8 cellular contexts compared by ENCODE assay signal in the genomic region with DNA sequence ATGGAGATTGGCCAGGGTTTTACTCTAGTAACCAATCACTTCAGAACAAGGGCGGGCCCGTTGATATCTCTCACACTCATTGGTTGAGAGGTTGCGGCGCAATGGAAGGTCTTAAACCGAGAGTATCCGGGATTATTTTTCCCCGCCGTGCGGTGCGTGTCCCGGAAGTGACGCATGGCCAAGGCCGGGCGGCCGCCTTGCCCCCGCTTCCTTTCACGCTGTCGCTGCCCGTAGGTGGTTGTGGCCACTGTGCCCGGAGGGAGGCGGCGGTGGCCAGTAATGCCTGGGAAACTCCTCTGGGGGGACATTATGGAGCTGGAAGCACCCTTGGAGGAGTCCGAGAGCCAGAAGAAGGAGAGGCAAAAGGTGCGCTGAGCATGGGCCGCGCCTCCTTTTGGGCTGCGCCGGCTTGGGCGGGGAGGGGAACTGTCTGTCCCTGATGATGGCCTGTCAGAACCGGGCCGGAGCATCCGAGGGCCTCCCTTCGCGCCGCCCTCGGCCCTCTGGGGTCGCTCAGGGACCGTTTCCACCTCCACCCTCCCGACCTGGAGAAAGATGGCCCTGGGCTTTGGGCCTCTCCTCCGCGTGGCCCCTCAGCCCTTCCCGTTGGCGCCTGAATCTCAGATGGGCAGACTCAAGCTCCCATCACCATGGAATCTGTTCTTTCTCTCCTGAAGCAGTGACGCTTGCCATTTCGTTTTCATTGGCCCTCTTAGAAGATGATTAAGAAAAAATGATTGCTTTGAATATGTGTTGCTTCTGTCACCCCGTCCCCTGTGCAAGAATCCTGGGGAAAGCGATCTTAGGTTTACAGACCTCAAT. TPM values are rescaled to one million over a fixed set of nuclear protein-coding genes. Genes with fewer than 3 reads are reported as not detected.
DNase-seq lines count a peak whose midpoint lies in the region; ATAC-seq and TF ChIP-seq lines count a peak whose summit lies in the region.

A gene with protein sequence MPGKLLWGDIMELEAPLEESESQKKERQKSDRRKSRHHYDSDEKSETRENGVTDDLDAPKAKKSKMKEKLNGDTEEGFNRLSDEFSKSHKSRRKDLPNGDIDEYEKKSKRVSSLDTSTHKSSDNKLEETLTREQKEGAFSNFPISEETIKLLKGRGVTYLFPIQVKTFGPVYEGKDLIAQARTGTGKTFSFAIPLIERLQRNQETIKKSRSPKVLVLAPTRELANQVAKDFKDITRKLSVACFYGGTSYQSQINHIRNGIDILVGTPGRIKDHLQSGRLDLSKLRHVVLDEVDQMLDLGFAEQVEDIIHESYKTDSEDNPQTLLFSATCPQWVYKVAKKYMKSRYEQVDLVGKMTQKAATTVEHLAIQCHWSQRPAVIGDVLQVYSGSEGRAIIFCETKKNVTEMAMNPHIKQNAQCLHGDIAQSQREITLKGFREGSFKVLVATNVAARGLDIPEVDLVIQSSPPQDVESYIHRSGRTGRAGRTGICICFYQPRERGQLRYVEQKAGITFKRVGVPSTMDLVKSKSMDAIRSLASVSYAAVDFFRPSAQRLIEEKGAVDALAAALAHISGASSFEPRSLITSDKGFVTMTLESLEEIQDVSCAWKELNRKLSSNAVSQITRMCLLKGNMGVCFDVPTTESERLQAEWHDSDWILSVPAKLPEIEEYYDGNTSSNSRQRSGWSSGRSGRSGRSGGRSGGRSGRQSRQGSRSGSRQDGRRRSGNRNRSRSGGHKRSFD (plus strand): TSS at position 210 of the 822 bp plus-strand sequence. CDS start 70 bp downstream, at position 280.

- intact Hi-C loops in Panc1 (cut with micrococcal nuclease; ENCODE audit: unreplicated experiment) = no loop called here

- no peaks in the 10 kb centered on the region for H3K9me3 Mint-ChIP-seq in activated T-cell treated with anti-CD3 and anti-CD28 coated beads, Interleukin-2, amount 50 U/mL, for 4 hours

- H3K4me1 Mint-ChIP-seq in activated T-cell treated with anti-CD3 and anti-CD28 coated beads, Interleukin-2, amount 50 U/mL, for 4 hours (ENCODE audit: low read depth) = peaks cover 36% of the 10 kb centered on the region

- 0% methylated on average over 42 to 47 of the region's 47 CpGs for WGBS in esophagus, 2 donors

- DNase-seq in DMS53 treated with DMSO at 0.1 percent for 48 hours (lab: John Stamatoyannopoulos, UW; ENCODE audit: unreplicated experiment) = peak; percentile 99
- peak; percentile 96 for DNase-seq in KG1 (lab: John Stamatoyannopoulos, UW)
- DNase-seq in Panc1 (ENCODE audit: low read depth, low spot score) = peak; percentile 99
- DNase-seq in activated T-cell treated with anti-CD3 and anti-CD28 coated beads, Interleukin-2, amount 50 U/mL, for 4 hours = peak; percentile 94
- peak; percentile 91 for DNase-seq in stimulated activated CD8-positive, alpha-beta memory T cell treated with anti-CD3 and anti-CD28 coated beads, Interleukin-7, amount 100 ng/mL, for 24 hours (ENCODE audit: low read depth)

- H3K27me3 ChIP-seq in Panc1 (ENCODE audit: control insufficient read depth, insufficient read depth, low read length) (no peaks in the 10 kb centered on the region), esophagus (ENCODE audit: control insufficient read depth in 1 of 2, insufficient read depth in 2 of 2, low read length in 2 of 2) (no peaks in the 10 kb centered on the region), mucosa of stomach (ENCODE audit: control insufficient read depth, insufficient read depth, low read length) (no peaks in the 10 kb centered on the region)

- H3K4me3 ChIP-seq in Panc1 (ENCODE audit: low read depth in 2 of 2, low read length in 2 of 2) (peak within 1 kb of the TSS; percentile 86 to 97), esophagus (ENCODE audit: low read depth in 1 of 2, low read length in 2 of 2) (peak within 1 kb of the TSS; percentile 84 to 93), mucosa of stomach (ENCODE audit: low read length) (peak within 1 kb of the TSS; percentile 91)

- POLR2A ChIA-PET in Panc1 (lab: Charles Lee) = no interaction called here

- peak within 1 kb of the TSS; percentile 95 for H3K9ac ChIP-seq in mucosa of stomach (ENCODE audit: low read length)

- H3K36me3 Mint-ChIP-seq in activated T-cell treated with anti-CD3 and anti-CD28 coated beads, Interleukin-2, amount 50 U/mL, for 4 hours (ENCODE audit: insufficient read depth) = peaks cover 16% of the 10 kb centered on the region

- no peak for TF ChIP-seq CTCF in Panc1 (IDR thresholded peaks at IDR 0.05)

- in situ Hi-C loops in Panc1 (cut with HindIII; ENCODE audit: low pct_unique_long_range_greater_than_20kb, low sequenced_read_pairs) = no loop called here

- H3K27ac ChIP-seq in Panc1 (ENCODE audit: low read length) = peak within 1 kb of the TSS; percentile 98
- peak within 1 kb of the TSS; percentile 94 to 96 for H3K27ac ChIP-seq in esophagus (ENCODE audit: low read depth in 2 of 2, low read length in 1 of 2)

- no TSS peak for BruUV-seq in Panc1 (replicated peaks; lab: Mats Ljungman, UMichigan)

- peaks cover 16% of the 10 kb centered on the region for H3K4me1 ChIP-seq in Panc1 (ENCODE audit: control insufficient read depth, insufficient read depth, low read length)
- H3K4me1 ChIP-seq in esophagus (ENCODE audit: control insufficient read depth in 2 of 2, insufficient read depth in 2 of 2, low read length in 1 of 2) = no peaks in the 10 kb centered on the region
- H3K4me1 ChIP-seq in mucosa of stomach (ENCODE audit: control insufficient read depth, insufficient read depth, low read length) = peaks cover 17% of the 10 kb centered on the region

- no peaks in the 10 kb centered on the region for H3K27me3 Mint-ChIP-seq in activated T-cell treated with anti-CD3 and anti-CD28 coated beads, Interleukin-2, amount 50 U/mL, for 4 hours (ENCODE audit: low read depth)

- CTCF ChIA-PET in Panc1 (lab: Charles Lee) = interaction anchor here (0.5 kb wide), 1 partner anchor 14 kb away, joined by 3 read pairs; no protein-coding TSS in a partner anchor

- no peaks in the 10 kb centered on the region for H3K9me3 ChIP-seq in Panc1 (ENCODE audit: control insufficient read depth, insufficient read depth, low read depth, low read length)
- H3K9me3 ChIP-seq in esophagus (ENCODE audit: control insufficient read depth in 2 of 2, insufficient read depth in 1 of 2, low read depth in 1 of 2, low read length in 1 of 2) = no peaks in the 10 kb centered on the region
- no peaks in the 10 kb centered on the region for H3K9me3 ChIP-seq in mucosa of stomach (ENCODE audit: control insufficient read depth, low read length)

- H3K4me3 Mint-ChIP-seq in activated T-cell treated with anti-CD3 and anti-CD28 coated beads, Interleukin-2, amount 50 U/mL, for 4 hours = peak within 1 kb of the TSS; percentile 94

- ATAC-seq in GM21723 (IDR thresholded peaks at IDR 0.05; ENCODE audit: unreplicated experiment) (peak; percentile 98), Panc1 (peak; percentile 98)
- peak; percentile 96 to 97 for ATAC-seq in activated T-cell treated with anti-CD3 and anti-CD28 coated beads, Interleukin-2, amount 50 U/mL, for 4 hours

- peaks cover 5% of the 10 kb centered on the region; the same call in 1 of the 2 replicates for H3K36me3 ChIP-seq in Panc1 (ENCODE audit: control insufficient read depth, insufficient read depth, low read length)
- no peaks in the 10 kb centered on the region for H3K36me3 ChIP-seq in esophagus (ENCODE audit: control insufficient read depth in 2 of 2, insufficient read depth in 2 of 2, low read length in 1 of 2)
- H3K36me3 ChIP-seq in mucosa of stomach (ENCODE audit: control insufficient read depth, insufficient read depth, low read length) = no peaks in the 10 kb centered on the region

RNA-seq across cellular contexts. Expression of the gene that starts here (rescaled TPM):
- 46.9 TPM for total RNA-seq in Panc1 (2021; ENCODE audit: unreplicated experiment)
- polyA plus RNA-seq in Panc1 (2012; ENCODE audit: insufficient read length) = 33.3 TPM
- total RNA-seq in activated T-cell treated with anti-CD3 and anti-CD28 coated beads, Interleukin-2, amount 50 U/mL, for 4 hours = 10 to 100 TPM; 42.4 to 52.8 (median 43.7) TPM
- 10 to 100 TPM in 1 of 2 donors, 1 to 10 TPM in 1; 8.8 to 20.4 TPM for polyA plus RNA-seq in esophagus

Comparison
In these comparisons a context has a peak if more than half of its experiments do, and no peak if none do; other contexts are left out.
1. Peak in every context shown above with its lines: DNase-seq, ATAC-seq, H3K4me3 ChIP-seq and H3K27ac ChIP-seq.